In genomic region chr9:107933042-107933441, GRCh38 we compare ENCODE assay signal across 1 cellular context.
TF ChIP-seq lines count a peak whose summit lies in the region.

No MANE protein-coding gene starts in this region.

TF ChIP-seq in H1, 55 proteins besides CTCF, POLR2A, EP300 and RAD21 (continued from another document):
- TF ChIP-seq CHD7 (IDR thresholded peaks at IDR 0.05; ENCODE audit: insufficient replicate concordance, low read length) (no peak), BACH1 (IDR thresholded peaks at IDR 0.05; ENCODE audit: low read length) (no peak), RBBP5 (IDR thresholded peaks at IDR 0.05; ENCODE audit: borderline replicate concordance, low read depth, low read length) (no peak), NANOG (IDR thresholded peaks at IDR 0.05; ENCODE audit: insufficient read depth, low read depth, low read length, poor library complexity, severe bottlenecking) (no peak)
